Comparison of ENCODE assay signal across 17 cellular contexts in the genomic region with DNA sequence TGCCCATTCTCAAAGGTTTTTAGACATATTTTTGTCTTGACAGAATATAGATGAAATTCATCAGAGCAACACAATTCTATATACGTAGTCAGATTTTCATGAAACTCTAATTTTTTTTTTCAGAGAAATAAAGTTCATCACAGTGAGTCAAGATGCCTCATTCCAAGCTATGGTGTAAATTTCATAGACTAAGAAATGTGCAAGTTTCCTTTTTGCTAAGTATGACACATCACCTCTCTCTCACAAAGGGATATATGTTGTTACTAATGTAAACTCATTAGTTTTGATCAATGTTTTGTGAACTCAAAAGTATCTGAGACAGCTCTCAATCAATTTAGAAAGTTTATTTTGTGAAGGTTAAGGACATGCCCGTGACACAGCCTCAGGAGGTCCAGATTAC.
DNase-seq lines count a peak whose midpoint lies in the region; ATAC-seq and TF ChIP-seq lines count a peak whose summit lies in the region.
"Had no signal": no experiment of that assay in that cellular context is flagged by ENCODE, and none has a peak within 500 bp of the region (broad histone marks: within the 10 kb centered on the region; RNA-seq: fewer than 3 reads in every experiment).

No MANE protein-coding gene starts in this region.

- H3K36me3 ChIP-seq in SK-N-SH (replicated peaks in 1 of 2; ENCODE audit: control insufficient read depth in 1 of 2, insufficient read depth in 2 of 2, low read length in 1 of 2) (no peaks in the 10 kb centered on the region), OCI-LY1 (ENCODE audit: insufficient read depth, low read length) (no peaks in the 10 kb centered on the region), smooth muscle cell (ENCODE audit: low read depth) (no peaks in the 10 kb centered on the region)
- H3K36me3 ChIP-seq: heart left ventricle, neutrophil, thyroid gland had no signal

- H3K9ac ChIP-seq in SK-N-SH (peak overlapping the region; percentile 56; the same call in 1 of the 2 replicates), OCI-LY1 (ENCODE audit: low read length) (no peak overlapping the region), smooth muscle cell (ENCODE audit: low read depth) (no peak overlapping the region)

- POLR2A ChIA-PET in SK-N-SH (lab: Yijun Ruan, JAX): no interaction called here

- H3K4me2 ChIP-seq in SK-N-SH (no peak overlapping the region), OCI-LY1 (ENCODE audit: low read length) (no peak overlapping the region), smooth muscle cell (no peak overlapping the region)

- TF ChIP-seq CTCF in SK-N-SH (IDR thresholded peaks at IDR 0.05): no peak
- no peak for TF ChIP-seq CTCF in OCI-LY1 (IDR thresholded peaks at IDR 0.05; ENCODE audit: low read length)
- no peak for TF ChIP-seq CTCF in choroid plexus epithelial cell (conservative IDR thresholded peaks at IDR 0.05; ENCODE audit: low read depth, low read length)
- no peak for TF ChIP-seq CTCF in nephron (IDR thresholded peaks at IDR 0.05; ENCODE audit: unreplicated experiment in 3 of 3)
- TF ChIP-seq CTCF in smooth muscle cell (IDR thresholded peaks at IDR 0.05; ENCODE audit: borderline replicate concordance, insufficient read depth, poor library complexity, severe bottlenecking): no peak

- H3K9me2 ChIP-seq in SK-N-SH (no peaks in the 10 kb centered on the region), OCI-LY1 (ENCODE audit: low read depth, low read length) (no peaks in the 10 kb centered on the region)

- H4K20me1 ChIP-seq in SK-N-SH (ENCODE audit: insufficient read depth) (no peaks in the 10 kb centered on the region), OCI-LY1 (ENCODE audit: insufficient read depth, low read length) (no peaks in the 10 kb centered on the region), smooth muscle cell (ENCODE audit: low read depth) (no peaks in the 10 kb centered on the region)

- H3K79me2 ChIP-seq in SK-N-SH (ENCODE audit: insufficient read depth) (no peaks in the 10 kb centered on the region), OCI-LY1 (ENCODE audit: insufficient read depth, low read length) (no peaks in the 10 kb centered on the region), smooth muscle cell (ENCODE audit: low read depth) (no peaks in the 10 kb centered on the region)

- H3F3A ChIP-seq in SK-N-SH (replicated peaks; ENCODE audit: insufficient read depth) (peaks cover 52% of the 10 kb centered on the region), OCI-LY1 (ENCODE audit: insufficient read depth, low read length) (no peaks in the 10 kb centered on the region), smooth muscle cell (ENCODE audit: low read depth) (peaks cover 21% of the 10 kb centered on the region)

- CTCF ChIA-PET in SK-N-SH (lab: Yijun Ruan, JAX): interaction anchor here (1.0 kb wide), 1 partner anchor 8 kb away, joined by 4 read pairs; no protein-coding TSS in a partner anchor

- H3K4me1 ChIP-seq in SK-N-SH (ENCODE audit: control insufficient read depth in 1 of 2, insufficient read depth in 2 of 2, low read depth in 1 of 2, low read length in 1 of 2) (peaks cover 14 to 24% of the 10 kb centered on the region in 2 experiments), OCI-LY1 (ENCODE audit: insufficient read depth, low read length, severe bottlenecking) (peaks cover 51% of the 10 kb centered on the region), smooth muscle cell (ENCODE audit: low read depth) (peaks cover 6% of the 10 kb centered on the region)
- H3K4me1 ChIP-seq: thyroid gland had no signal

- DNase-seq in SK-N-SH (no peak), choroid plexus epithelial cell (ENCODE audit: low read depth) (peak; percentile 53), smooth muscle cell (lab: John Stamatoyannopoulos, UW; ENCODE audit: unreplicated experiment) (no peak), OCI-M1 (lab: John Stamatoyannopoulos, UW) (no peak)
- DNase-seq in stimulated activated CD4-positive, alpha-beta T cell treated with anti-CD3 and anti-CD28 coated beads, Interleukin-4, amount 100 ng/mL, for 24 hours: no peak
- DNase-seq: aorta; effector memory CD4-positive, alpha-beta T cell; heart left ventricle; NCI-H446 treated with DMSO at 0.1 percent for 48 hours; T1000; thyroid gland had no signal

- H3K27ac Mint-ChIP-seq in nephron: peak overlapping the region in 2 of 3 experiments; percentile 43 to 69

- 0 out of 4 replicates have a peak, but pooled peaks of 1 of the 2 experiments have one; percentile 18 for TF ChIP-seq EP300 in SK-N-SH (IDR thresholded peaks at IDR 0.05; ENCODE audit: borderline replicate concordance in 1 of 2, low read depth in 1 of 2, low read length in 1 of 2)

- H3K27ac ChIP-seq in SK-N-SH (ENCODE audit: low read depth in 2 of 2, low read length in 1 of 2) (peak overlapping the region; percentile 53 to 87; a peak in 3 of 4 replicates), OCI-LY1 (ENCODE audit: low read depth, low read length, poor library complexity, severe bottlenecking) (peak overlapping the region; percentile 28), smooth muscle cell (ENCODE audit: low read depth) (no peak overlapping the region)
- H3K27ac ChIP-seq: 22Rv1, heart left ventricle, neutrophil, thyroid gland had no signal

- 31% methylated on average over 2 of the region's 2 CpGs for WGBS in SK-N-SH (ENCODE audit: low lambda C conversion rate)
- WGBS in smooth muscle cell (ENCODE audit: low lambda C conversion rate): 40% methylated on average over 2 of the region's 2 CpGs

- no peaks in the 10 kb centered on the region for H3K36me3 Mint-ChIP-seq in nephron (ENCODE audit: low read depth)

- H3K27me3 Mint-ChIP-seq in nephron (ENCODE audit: low read depth): no peaks in the 10 kb centered on the region

- no peak; the same call in 1 of the 3 replicates for ATAC-seq in SK-N-SH treated with all-trans-retinoic acid at 6 μM for 48 hours
- ATAC-seq: heart left ventricle, Panc1 had no signal

- peaks cover 5% of the 10 kb centered on the region for H3K9me3 Mint-ChIP-seq in nephron

- no peaks in the 10 kb centered on the region for H3K27me3 ChIP-seq in SK-N-SH (ENCODE audit: insufficient read depth)
- H3K27me3 ChIP-seq in OCI-LY1 (ENCODE audit: insufficient read depth, low read length): no peaks in the 10 kb centered on the region
- H3K27me3 ChIP-seq in smooth muscle cell (ENCODE audit: low read depth): no peaks in the 10 kb centered on the region
- H3K27me3 ChIP-seq: neutrophil, thyroid gland had no signal

- no peak overlapping the region; the same call in 1 of the 2 replicates for H2AFZ ChIP-seq in SK-N-SH (ENCODE audit: low read depth)
- no peak overlapping the region for H2AFZ ChIP-seq in OCI-LY1 (ENCODE audit: low read length)
- H2AFZ ChIP-seq in smooth muscle cell (ENCODE audit: low read depth): no peak overlapping the region

- peak overlapping the region in 2 of 3 experiments; percentile 28 to 63 for H3K4me3 Mint-ChIP-seq in nephron

- H3K4me3 ChIP-seq in SK-N-SH (ENCODE audit: low read depth in 2 of 2, low read length in 1 of 2): no peak overlapping the region
- H3K4me3 ChIP-seq in OCI-LY1 (ENCODE audit: low read depth, low read length, poor library complexity, severe bottlenecking): no peak overlapping the region
- no peak overlapping the region for H3K4me3 ChIP-seq in choroid plexus epithelial cell (ENCODE audit: low read depth, low read length)
- H3K4me3 ChIP-seq in smooth muscle cell: no peak overlapping the region
- H3K4me3 ChIP-seq: heart left ventricle, thyroid gland had no signal

- H3K9me3 ChIP-seq in SK-N-SH: no peaks in the 10 kb centered on the region
- H3K9me3 ChIP-seq in OCI-LY1 (ENCODE audit: low read length): no peaks in the 10 kb centered on the region
- H3K9me3 ChIP-seq in smooth muscle cell (replicated peaks; ENCODE audit: low read depth): no peaks in the 10 kb centered on the region
- H3K9me3 ChIP-seq: heart left ventricle, neutrophil, thyroid gland had no signal

- TF ChIP-seq RAD21 in SK-N-SH (IDR thresholded peaks at IDR 0.05; ENCODE audit: low read length): no peak

- H3K4me1 Mint-ChIP-seq in nephron: peaks cover 56% of the 10 kb centered on the region

TF ChIP-seq in SK-N-SH, 30 proteins besides CTCF, POLR2A, EP300 and RAD21 (continues in another document):
- TF ChIP-seq, protein P1, sequence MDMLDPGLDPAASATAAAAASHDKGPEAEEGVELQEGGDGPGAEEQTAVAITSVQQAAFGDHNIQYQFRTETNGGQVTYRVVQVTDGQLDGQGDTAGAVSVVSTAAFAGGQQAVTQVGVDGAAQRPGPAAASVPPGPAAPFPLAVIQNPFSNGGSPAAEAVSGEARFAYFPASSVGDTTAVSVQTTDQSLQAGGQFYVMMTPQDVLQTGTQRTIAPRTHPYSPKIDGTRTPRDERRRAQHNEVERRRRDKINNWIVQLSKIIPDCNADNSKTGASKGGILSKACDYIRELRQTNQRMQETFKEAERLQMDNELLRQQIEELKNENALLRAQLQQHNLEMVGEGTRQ (IDR thresholded peaks at IDR 0.05; ENCODE audit: borderline replicate concordance, low read depth, low read length): no peak
- TF ChIP-seq MEF2A (IDR thresholded peaks at IDR 0.05; ENCODE audit: borderline replicate concordance, low read depth) (no peak), FOSL2 (IDR thresholded peaks at IDR 0.05; ENCODE audit: borderline replicate concordance, low read depth) (peak; percentile 29; the same call in 1 of the 2 replicates)

TF ChIP-seq in SK-N-SH treated with all-trans-retinoic acid at 6 μM for 48 hours, 23 proteins besides CTCF, POLR2A, EP300 and RAD21:
- TF ChIP-seq ZNF565 (CRISPR knock-in tag; conservative IDR thresholded peaks at IDR 0.05; ENCODE audit: low read depth) (no peak), TCF4 (CRISPR knock-in tag; IDR thresholded peaks at IDR 0.05; ENCODE audit: borderline replicate concordance) (no peak)
- TF ChIP-seq, protein P2, sequence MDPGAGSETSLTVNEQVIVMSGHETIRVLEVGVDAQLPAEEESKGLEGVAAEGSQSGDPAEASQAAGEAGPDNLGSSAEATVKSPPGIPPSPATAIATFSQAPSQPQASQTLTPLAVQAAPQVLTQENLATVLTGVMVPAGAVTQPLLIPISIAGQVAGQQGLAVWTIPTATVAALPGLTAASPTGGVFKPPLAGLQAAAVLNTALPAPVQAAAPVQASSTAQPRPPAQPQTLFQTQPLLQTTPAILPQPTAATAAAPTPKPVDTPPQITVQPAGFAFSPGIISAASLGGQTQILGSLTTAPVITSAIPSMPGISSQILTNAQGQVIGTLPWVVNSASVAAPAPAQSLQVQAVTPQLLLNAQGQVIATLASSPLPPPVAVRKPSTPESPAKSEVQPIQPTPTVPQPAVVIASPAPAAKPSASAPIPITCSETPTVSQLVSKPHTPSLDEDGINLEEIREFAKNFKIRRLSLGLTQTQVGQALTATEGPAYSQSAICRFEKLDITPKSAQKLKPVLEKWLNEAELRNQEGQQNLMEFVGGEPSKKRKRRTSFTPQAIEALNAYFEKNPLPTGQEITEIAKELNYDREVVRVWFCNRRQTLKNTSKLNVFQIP (CRISPR knock-in tag; IDR thresholded peaks at IDR 0.05; ENCODE audit: borderline replicate concordance, low read depth): no peak
